8 cellular contexts compared by ENCODE assay signal in genomic region chr1:78490861-78491310, GRCh38. TPM values are rescaled to one million over a fixed set of nuclear protein-coding genes. Genes with fewer than 3 reads are reported as not detected.
DNase-seq lines count a peak whose midpoint lies in the region; ATAC-seq and TF ChIP-seq lines count a peak whose summit lies in the region.

PTGFR (plus strand) TSS chr1:78490974; CDS start chr1:78492744, 1,770 bp downstream.

- H3K9me3 ChIP-seq in lung (ENCODE audit: control insufficient read depth in 2 of 2, insufficient read depth in 1 of 2, low read length in 1 of 2) = peaks cover 4 to 5% of the 10 kb centered on the region in 2 donors

- CTCF ChIA-PET in activated naive CD4-positive, alpha-beta T cell treated with anti-CD3 and anti-CD28 coated beads for 36 hours (lab: Charles Lee) = no interaction called here

- H3K4me3 ChIP-seq in lung = peak within 1 kb of the TSS; percentile 46

- WGBS in lung, 2 donors = 2% methylated on average over 31 to 39 of the region's 39 CpGs

- H3K4me3 Mint-ChIP-seq in stimulated activated naive CD8-positive, alpha-beta T cell treated with anti-CD3 and anti-CD28 coated beads, Interleukin-15, amount 100 ng/mL, for 72 hours = peak within 1 kb of the TSS in 1 of 2 donors; percentile 35
- H3K4me3 Mint-ChIP-seq in dendritic cell treated with granulocyte-macrophage colony-stimulating factor and Interleukin-4, amounts not matched to agents 40 ng/mL and 50 ng/mL, for 4 days = peak within 1 kb of the TSS; percentile 68
- no peak within 1 kb of the TSS for H3K4me3 Mint-ChIP-seq in activated naive CD4-positive, alpha-beta T cell treated with anti-CD3 and anti-CD28 coated beads for 36 hours

- peaks cover 0 to 6% of the 10 kb centered on the region in 2 donors for H3K4me1 ChIP-seq in lung (ENCODE audit: control insufficient read depth in 2 of 2, insufficient read depth in 2 of 2, low read length in 2 of 2)

- H3K27me3 ChIP-seq in lung (ENCODE audit: control insufficient read depth, insufficient read depth) = no peaks in the 10 kb centered on the region

- no peak within 1 kb of the TSS for H3K27ac ChIP-seq in lung (ENCODE audit: low read depth in 1 of 2, low read length in 1 of 2)

- H3K4me1 Mint-ChIP-seq in stimulated activated naive CD8-positive, alpha-beta T cell treated with anti-CD3 and anti-CD28 coated beads, Interleukin-15, amount 100 ng/mL, for 72 hours = peaks cover 9% of the 10 kb centered on the region
- H3K4me1 Mint-ChIP-seq in dendritic cell treated with granulocyte-macrophage colony-stimulating factor and Interleukin-4, amounts not matched to agents 40 ng/mL and 50 ng/mL, for 4 days (ENCODE audit: low read depth) = peaks cover 19% of the 10 kb centered on the region
- H3K4me1 Mint-ChIP-seq in activated naive CD4-positive, alpha-beta T cell treated with anti-CD3 and anti-CD28 coated beads for 36 hours (ENCODE audit: low read depth) = peaks cover 2% of the 10 kb centered on the region

- peaks cover 49% of the 10 kb centered on the region for H3K27me3 Mint-ChIP-seq in stimulated activated naive CD8-positive, alpha-beta T cell treated with anti-CD3 and anti-CD28 coated beads, Interleukin-15, amount 100 ng/mL, for 72 hours
- peaks cover 26% of the 10 kb centered on the region for H3K27me3 Mint-ChIP-seq in dendritic cell treated with granulocyte-macrophage colony-stimulating factor and Interleukin-4, amounts not matched to agents 40 ng/mL and 50 ng/mL, for 4 days
- peaks cover 38% of the 10 kb centered on the region for H3K27me3 Mint-ChIP-seq in activated naive CD4-positive, alpha-beta T cell treated with anti-CD3 and anti-CD28 coated beads for 36 hours (ENCODE audit: low read depth)

- peaks cover 6 to 13% of the 10 kb centered on the region in 2 donors for H3K9me3 Mint-ChIP-seq in stimulated activated naive CD8-positive, alpha-beta T cell treated with anti-CD3 and anti-CD28 coated beads, Interleukin-15, amount 100 ng/mL, for 72 hours
- H3K9me3 Mint-ChIP-seq in dendritic cell treated with granulocyte-macrophage colony-stimulating factor and Interleukin-4, amounts not matched to agents 40 ng/mL and 50 ng/mL, for 4 days = no peaks in the 10 kb centered on the region
- H3K9me3 Mint-ChIP-seq in activated naive CD4-positive, alpha-beta T cell treated with anti-CD3 and anti-CD28 coated beads for 36 hours = peaks cover 2% of the 10 kb centered on the region

- no peaks in the 10 kb centered on the region for H3K36me3 ChIP-seq in lung (ENCODE audit: control insufficient read depth in 2 of 2, insufficient read depth in 2 of 2, low read length in 2 of 2)

- intact Hi-C loops in dendritic cell treated with granulocyte-macrophage colony-stimulating factor and Interleukin-4, amounts not matched to agents 40 ng/mL and 50 ng/mL, for 4 days (cut with micrococcal nuclease) = no loop called here
- intact Hi-C loops in activated naive CD4-positive, alpha-beta T cell treated with anti-CD3 and anti-CD28 coated beads for 36 hours (cut with micrococcal nuclease) = no loop called here

- DNase-seq in stimulated activated naive CD8-positive, alpha-beta T cell treated with anti-CD3 and anti-CD28 coated beads, Interleukin-15, amount 100 ng/mL, for 72 hours = no peak
- no peak for DNase-seq in stimulated activated naive CD8-positive, alpha-beta T cell treated with anti-CD3 and anti-CD28 coated beads, Interleukin-15, Interleukin-2, amounts not matched to agents 100 U/mL and 50 U/mL, for 24 hours
- DNase-seq in lung (ENCODE audit: low spot score) = no peak
- DNase-seq in HuH-7.5 (ENCODE audit: low spot score) = no peak
- DNase-seq in C1 segment of cervical spinal cord (lab: John Stamatoyannopoulos, UW) = no peak
- no peak for DNase-seq in activated naive CD4-positive, alpha-beta T cell treated with anti-CD3 and anti-CD28 coated beads for 36 hours

- no peak within 1 kb of the TSS for H3K27ac Mint-ChIP-seq in stimulated activated naive CD8-positive, alpha-beta T cell treated with anti-CD3 and anti-CD28 coated beads, Interleukin-15, amount 100 ng/mL, for 72 hours
- no peak within 1 kb of the TSS for H3K27ac Mint-ChIP-seq in dendritic cell treated with granulocyte-macrophage colony-stimulating factor and Interleukin-4, amounts not matched to agents 40 ng/mL and 50 ng/mL, for 4 days
- H3K27ac Mint-ChIP-seq in activated naive CD4-positive, alpha-beta T cell treated with anti-CD3 and anti-CD28 coated beads for 36 hours = no peak within 1 kb of the TSS

- no peak for TF ChIP-seq CTCF in lung (IDR thresholded peaks at IDR 0.05; ENCODE audit: control extremely low read depth, extremely low read depth)

- peak; percentile 49 for ATAC-seq in stimulated activated naive CD8-positive, alpha-beta T cell treated with anti-CD3 and anti-CD28 coated beads, Interleukin-15, amount 100 ng/mL, for 72 hours
- ATAC-seq in stimulated activated naive CD8-positive, alpha-beta T cell treated with anti-CD3 and anti-CD28 coated beads, Interleukin-15, Interleukin-2, amounts not matched to agents 100 U/mL and 50 U/mL, for 24 hours = no peak
- ATAC-seq in lung (ENCODE audit: insufficient read depth, low FRiP score) (peak; percentile 61), GM19023 (IDR thresholded peaks at IDR 0.05; ENCODE audit: unreplicated experiment) (no peak)

- H3K36me3 Mint-ChIP-seq in dendritic cell treated with granulocyte-macrophage colony-stimulating factor and Interleukin-4, amounts not matched to agents 40 ng/mL and 50 ng/mL, for 4 days (ENCODE audit: low read depth) = no peaks in the 10 kb centered on the region
- no peaks in the 10 kb centered on the region for H3K36me3 Mint-ChIP-seq in activated naive CD4-positive, alpha-beta T cell treated with anti-CD3 and anti-CD28 coated beads for 36 hours (ENCODE audit: low read depth)

RNA-seq across cellular contexts. Expression of gene PTGFR, which starts in this region (rescaled TPM):
- total RNA-seq in lung = 1 to 10 TPM; 1.2 to 4.8 TPM
- polyA plus RNA-seq in lung = 1 to 10 TPM in 1 of 2 donors, under 1 TPM in 1; 0.68 to 4.7 TPM
- not detected for total RNA-seq in activated naive CD4-positive, alpha-beta T cell treated with anti-CD3 and anti-CD28 coated beads for 36 hours

Comparison
In these comparisons a context has a peak if more than half of its experiments do, and no peak if none do; other contexts are left out.
1. ATAC-seq: peak in stimulated activated naive CD8-positive, alpha-beta T cell treated with anti-CD3 and anti-CD28 coated beads, Interleukin-15, amount 100 ng/mL, for 72 hours (single experiment) and lung (single experiment); none in stimulated activated naive CD8-positive, alpha-beta T cell treated with anti-CD3 and anti-CD28 coated beads, Interleukin-15, Interleukin-2, amounts not matched to agents 100 U/mL and 50 U/mL, for 24 hours (single experiment) and GM19023 (single experiment).